Comparison of ENCODE assay signal across 15 cellular contexts in the genomic region with DNA sequence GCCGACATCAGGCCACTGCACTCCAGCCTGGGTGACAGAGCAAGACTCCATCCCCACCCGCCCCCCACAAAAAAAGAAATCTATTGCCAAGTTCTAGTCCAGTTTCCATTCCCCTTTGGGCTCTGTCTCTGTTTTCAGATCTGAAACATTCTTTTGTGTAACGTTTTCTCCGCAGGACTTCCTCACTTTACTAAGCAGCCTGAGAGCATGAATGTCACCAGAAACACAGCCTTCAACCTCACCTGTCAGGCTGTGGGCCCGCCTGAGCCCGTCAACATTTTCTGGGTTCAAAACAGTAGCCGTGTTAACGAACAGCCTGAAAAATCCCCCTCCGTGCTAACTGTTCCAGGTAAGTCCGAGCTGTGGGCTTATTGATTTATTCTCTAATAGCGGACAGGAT. TPM values are rescaled to one million over a fixed set of nuclear protein-coding genes. Genes with fewer than 3 reads are reported as not detected.
A peak's percentile ranks its signal among the peaks of the same experiment; 100 is the strongest.
DNase-seq lines count a peak whose midpoint lies in the region; ATAC-seq, FAIRE-seq and TF ChIP-seq lines count a peak whose summit lies in the region.
"Had no signal": no experiment of that assay in that cellular context is flagged by ENCODE, and none has a peak within 500 bp of the region (broad histone marks: within the 10 kb centered on the region; RNA-seq: fewer than 3 reads in every experiment).

No MANE protein-coding gene starts in this region.

- no peak overlapping the region for H3K9ac ChIP-seq in Karpas-422 (ENCODE audit: low read length)

- no peak for TF ChIP-seq RAD21 in A549 (conservative IDR thresholded peaks at IDR 0.05 in 1 of 2, IDR thresholded peaks at IDR 0.05 in 1 of 2)

- H3K36me3 ChIP-seq in hepatocyte (replicated peaks; ENCODE audit: insufficient read depth, low read depth) = no peaks in the 10 kb centered on the region
- H3K36me3 ChIP-seq in gastrocnemius medialis = no peaks in the 10 kb centered on the region
- H3K36me3 ChIP-seq in Karpas-422 (ENCODE audit: insufficient read depth, low read length) = no peaks in the 10 kb centered on the region
- H3K36me3 ChIP-seq: SJSA1 had no signal

- H3K9me3 ChIP-seq in A549 (no peaks in the 10 kb centered on the region), hepatocyte (ENCODE audit: low read depth) (no peaks in the 10 kb centered on the region), gastrocnemius medialis (no peaks in the 10 kb centered on the region), Karpas-422 (ENCODE audit: low read length) (no peaks in the 10 kb centered on the region)
- H3K9me3 ChIP-seq: SJSA1 had no signal

- intact Hi-C loops in gastrocnemius medialis (cut with DNase I; ENCODE audit: low total_unique reads) = loop anchor here (2.0 kb wide), 1 partner anchor 102 kb away; no protein-coding TSS in a partner anchor

- H3K4me3 ChIP-seq in A549 (no peak overlapping the region), hepatocyte (no peak overlapping the region), gastrocnemius medialis (no peak overlapping the region), Karpas-422 (ENCODE audit: low read length) (no peak overlapping the region)
- H3K4me3 ChIP-seq: GM23338, SJSA1 had no signal

- no peaks in the 10 kb centered on the region for H3K27me3 ChIP-seq in hepatocyte
- no peaks in the 10 kb centered on the region for H3K27me3 ChIP-seq in gastrocnemius medialis
- no peaks in the 10 kb centered on the region for H3K27me3 ChIP-seq in Karpas-422 (ENCODE audit: low read length)

- POLR2A ChIA-PET in A549 (lab: Yijun Ruan, JAX) = no interaction called here

- FAIRE-seq in A549 (lab: Jason Lieb, UNC) = no peak

- H4K20me1 ChIP-seq in hepatocyte (ENCODE audit: insufficient read depth, poor library complexity, severe bottlenecking) = no peaks in the 10 kb centered on the region
- no peaks in the 10 kb centered on the region for H4K20me1 ChIP-seq in Karpas-422 (ENCODE audit: insufficient read depth, low read depth, low read length)

- TF ChIP-seq POLR2A in A549 (IDR thresholded peaks at IDR 0.05; ENCODE audit: low read length) (no peak), gastrocnemius medialis (IDR thresholded peaks at IDR 0.05) (no peak)

- DNase-seq in A549 (ENCODE audit: low read depth in 1 of 2, low spot score in 1 of 2) = no peak
- DNase-seq in hepatocyte (ENCODE audit: low spot score) = no peak
- DNase-seq in gastrocnemius medialis = no peak
- DNase-seq in Karpas-422 = no peak
- no peak for DNase-seq in putamen (ENCODE audit: low spot score)
- no peak for DNase-seq in LoVo (ENCODE audit: low spot score)
- no peak for DNase-seq in NCI-H2029 treated with DMSO at 0.1 percent for 48 hours (lab: John Stamatoyannopoulos, UW)
- DNase-seq: activated CD4-positive, CD25-positive, alpha-beta regulatory T cell treated with anti-CD3 and anti-CD28 coated beads, Interleukin-2, amount 50 U/mL, for 72 hours; aorta; CD4-positive, alpha-beta T cell; stimulated activated CD4-positive, alpha-beta T cell treated with anti-CD3 and anti-CD28 coated beads, Interleukin-12 subunit alpha, Interleukin-12 subunit beta, amount 100 ng/mL, for 4 hours had no signal

- TF ChIP-seq CTCF in A549 (IDR thresholded peaks at IDR 0.05) (no peak), VCaP (conservative IDR thresholded peaks at IDR 0.05) (no peak), hepatocyte (IDR thresholded peaks at IDR 0.05; ENCODE audit: poor library complexity) (no peak), gastrocnemius medialis (IDR thresholded peaks at IDR 0.05 in 4 of 5, conservative IDR thresholded peaks at IDR 0.05 in 1 of 5) (no peak)

- in situ Hi-C loops in gastrocnemius medialis (cut with MboI; ENCODE audit: low sequenced_read_pairs in 4 of 4) = no loop called here

- H3K4me1 ChIP-seq in A549 (peaks cover 19% of the 10 kb centered on the region), hepatocyte (ENCODE audit: insufficient read depth) (peaks cover 25% of the 10 kb centered on the region), gastrocnemius medialis (peaks cover 10 to 19% of the 10 kb centered on the region in 2 donors), Karpas-422 (ENCODE audit: low read length) (peaks cover 5% of the 10 kb centered on the region)
- H3K4me1 ChIP-seq: SJSA1 had no signal

- ATAC-seq in A549 (no peak), gastrocnemius medialis (no peak)
- ATAC-seq: stimulated activated memory B cell treated with anti-CD40 and anti-IgM and Interleukin-4, amounts not matched to agents 10 μg/mL and 1 μg/mL and 100 μg/mL, for 72 hours had no signal

- H3K4me2 ChIP-seq in A549 (peak overlapping the region; percentile 58), hepatocyte (no peak overlapping the region), Karpas-422 (ENCODE audit: low read depth, low read length, poor library complexity, severe bottlenecking) (no peak overlapping the region)
- H3K4me2 ChIP-seq: GM23338 had no signal

- 94% methylated on average over 11 of the region's 11 CpGs for WGBS in A549 (ENCODE audit: missing lambda C conversion rate)
- 94% methylated on average over 11 of the region's 11 CpGs for WGBS in hepatocyte (ENCODE audit: low lambda C conversion rate, missing lambda C conversion rate)

- H3K9me2 ChIP-seq in hepatocyte (replicated peaks; ENCODE audit: insufficient read depth) (no peaks in the 10 kb centered on the region), Karpas-422 (replicated peaks; ENCODE audit: insufficient read depth, low read length) (no peaks in the 10 kb centered on the region)

- H2AFZ ChIP-seq in hepatocyte (no peak overlapping the region), Karpas-422 (ENCODE audit: low read length) (no peak overlapping the region)
- H2AFZ ChIP-seq: GM23338 had no signal

- CTCF ChIA-PET in A549 (lab: Yijun Ruan, JAX) = interaction anchor here (0.8 to 1.9 kb wide), 2 partner anchors 60 to 97 kb away, joined by 4 to 5 read pairs; no protein-coding TSS in a partner anchor

- TF ChIP-seq EP300 in A549 (IDR thresholded peaks at IDR 0.05) = no peak

- H3K79me2 ChIP-seq in hepatocyte = peaks cover 13% of the 10 kb centered on the region
- no peaks in the 10 kb centered on the region for H3K79me2 ChIP-seq in Karpas-422 (ENCODE audit: low read length)

- H3K27ac ChIP-seq in A549 (peak overlapping the region in 1 of 2 experiments; percentile 4; a peak in 1 of 6 replicates), VCaP (peak overlapping the region; percentile 78), hepatocyte (peak overlapping the region; percentile 79), gastrocnemius medialis (peak overlapping the region; percentile 65 to 74 (median 72)), Karpas-422 (ENCODE audit: low read length) (no peak overlapping the region)
- H3K27ac ChIP-seq: SJSA1 had no signal

TF ChIP-seq in A549, 52 proteins besides CTCF, POLR2A, EP300 and RAD21:
- no peak for TF ChIP-seq CBX2 (IDR thresholded peaks at IDR 0.05; ENCODE audit: borderline replicate concordance, low read depth)
- no peak for TF ChIP-seq HOXB5 (CRISPR knock-in tag; IDR thresholded peaks at IDR 0.05)
TF ChIP-seq in A549: peak in this region for 0.

RNA-seq across cellular contexts. Expression of a gene that starts 48.8 kb away (rescaled TPM):
- polyA plus RNA-seq in A549 (2011; rRNA removed) = 4.0 and 4.4 TPM in 2 replicates
- polyA plus RNA-seq in A549 (2012; cell fraction: cytosol; rRNA removed) = 2.4 TPM in 2 replicates
- polyA plus RNA-seq in A549 (2012; cell fraction: nucleus; rRNA removed) = 2.9 and 4.5 TPM in 2 replicates
- 1.0 to 1.4 TPM (median 1.2 TPM) in 3 replicates for polyA plus RNA-seq in A549 (2017; fragmentation: RNase III; extraction: RNeasy Plus Mini Kit Qiagen cat#74134 plus additional on column Dnase treatment)
- polyA minus RNA-seq in A549 (2011; rRNA and poly(A)+ RNA removed) = 3.7 and 4.6 TPM in 2 replicates
- 27.0 and 29.6 TPM in 2 replicates for total RNA-seq in hepatocyte
- polyA plus RNA-seq in hepatocyte = 15.0 and 16.4 TPM in 2 replicates
- total RNA-seq in gastrocnemius medialis = 1 to 10 TPM; 2.4 to 5.7 (median 3.7) TPM
- not detected in 2 replicates for total RNA-seq in Karpas-422 (2014; rRNA removed; shearing (Covaris generic); ENCODE audit: low replicate concordance)
- total RNA-seq: SJSA1 had no signal
